Comparison of ENCODE assay signal across 1 cellular context in genomic region chr1:26046313-26047031, GRCh38.
TF ChIP-seq lines count a peak whose summit lies in the region.

No MANE protein-coding gene starts in this region.

TF ChIP-seq in endothelial cell of umbilical vein, 7 proteins besides CTCF, POLR2A, EP300 and RAD21:
- TF ChIP-seq EZH2 (IDR thresholded peaks at IDR 0.05; ENCODE audit: borderline replicate concordance, low read depth, low read length, severe bottlenecking) (peak; percentile 82), GATA2 (IDR thresholded peaks at IDR 0.05; ENCODE audit: insufficient read depth, insufficient read length, low read depth, low read length) (no peak), MAX (IDR thresholded peaks at IDR 0.05; ENCODE audit: insufficient read depth, insufficient read length) (no peak), POLR2AphosphoS5 (IDR thresholded peaks at IDR 0.05; ENCODE audit: insufficient read depth, low read depth, low read length) (no peak), FOS (IDR thresholded peaks at IDR 0.05; ENCODE audit: borderline replicate concordance, insufficient read depth, low read length) (no peak), MYC (IDR thresholded peaks at IDR 0.05; ENCODE audit: low read depth, low read length) (no peak), JUN (IDR thresholded peaks at IDR 0.05; ENCODE audit: borderline replicate concordance, insufficient read depth, insufficient read length, low read depth) (no peak)
TF ChIP-seq in endothelial cell of umbilical vein: peak in this region for 1.
